Comparison of ENCODE assay signal across 29 cellular contexts in genomic region chr4:109981936-109982335, GRCh38.
"Had no signal": no experiment of that assay in that cellular context is flagged by ENCODE, and none has a peak within 500 bp of the region (broad histone marks: within the 10 kb centered on the region; RNA-seq: fewer than 3 reads in every experiment).

No MANE protein-coding gene starts in this region.

- H3K4me3 Mint-ChIP-seq: dendritic cell treated with granulocyte-macrophage colony-stimulating factor and Interleukin-4, amounts not matched to agents 40 ng/mL and 50 ng/mL, for 4 days; effector memory CD8-positive, alpha-beta T cell; endodermal cell had no signal

- H3K27me3 ChIP-seq: colonic mucosa, esophagus muscularis mucosa, esophagus squamous epithelium, foreskin keratinocyte, gastrocnemius medialis, gastroesophageal sphincter, heart left ventricle had no signal

- ATAC-seq: effector memory CD8-positive, alpha-beta T cell; esophagus mucosa; foreskin keratinocyte; gastrocnemius medialis; gastroesophageal sphincter; heart left ventricle; heart right ventricle had no signal

- H3K27ac ChIP-seq: colonic mucosa, coronary artery, dorsolateral prefrontal cortex, epithelial cell of prostate, esophagus muscularis mucosa, esophagus squamous epithelium, foreskin keratinocyte, gastroesophageal sphincter, heart left ventricle, heart right ventricle had no signal

- DNase-seq: colonic mucosa; cortex of kidney; dermis blood vessel endothelial cell; dorsolateral prefrontal cortex; effector CD4-positive, alpha-beta T cell; effector CD8-positive, alpha-beta T cell; effector memory CD4-positive, alpha-beta T cell; effector memory CD8-positive, alpha-beta T cell; endodermal cell; erythroblast; esophagus squamous epithelium; foreskin fibroblast; foreskin keratinocyte; foreskin melanocyte; gastrocnemius medialis; glutamatergic neuron; head of caudate nucleus; heart left ventricle; heart right ventricle had no signal

- H3K4me1 ChIP-seq: colonic mucosa, esophagus muscularis mucosa, gastroesophageal sphincter had no signal

- H3K9me3 Mint-ChIP-seq: dendritic cell treated with granulocyte-macrophage colony-stimulating factor and Interleukin-4, amounts not matched to agents 40 ng/mL and 50 ng/mL, for 4 days; effector memory CD8-positive, alpha-beta T cell; endodermal cell had no signal

- H3K27ac Mint-ChIP-seq: dendritic cell treated with granulocyte-macrophage colony-stimulating factor and Interleukin-4, amounts not matched to agents 40 ng/mL and 50 ng/mL, for 4 days; effector memory CD8-positive, alpha-beta T cell; endodermal cell had no signal

- H3K4me3 ChIP-seq: colonic mucosa, coronary artery, dorsolateral prefrontal cortex, esophagus muscularis mucosa, esophagus squamous epithelium, gastrocnemius medialis, gastroesophageal sphincter, heart left ventricle, heart right ventricle had no signal

- FAIRE-seq: colon, endometrium, endothelial cell of umbilical vein, frontal cortex had no signal

- H3K36me3 ChIP-seq: colonic mucosa, esophagus muscularis mucosa, esophagus squamous epithelium, gastroesophageal sphincter, heart left ventricle, heart right ventricle had no signal

- H3K9me3 ChIP-seq: colonic mucosa, esophagus muscularis mucosa, esophagus squamous epithelium, gastrocnemius medialis, gastroesophageal sphincter, heart left ventricle, heart right ventricle had no signal
